22 cellular contexts compared by ENCODE assay signal in genomic region chr3:140708815-140709214, GRCh38. TPM values are rescaled to one million over a fixed set of nuclear protein-coding genes. Genes with fewer than 3 reads are reported as not detected.
"Had no signal": no experiment of that assay in that cellular context is flagged by ENCODE, and none has a peak within 500 bp of the region (broad histone marks: within the 10 kb centered on the region; RNA-seq: fewer than 3 reads in every experiment).

No MANE protein-coding gene starts in this region.

- H3K27me3 ChIP-seq: heart right ventricle, pancreas had no signal

- H3K4me3 ChIP-seq: coronary artery, heart right ventricle, pancreas had no signal

- FAIRE-seq: pancreas, small intestine had no signal

- DNase-seq: activated CD4-positive, alpha-beta memory T cell treated with anti-CD3 and anti-CD28 coated beads for 36 hours; activated CD8-positive, alpha-beta memory T cell treated with anti-CD3 and anti-CD28 coated beads, Interleukin-2, amount 10 ng/mL, durations not matched to agents 7 days and 5 days; activated naive CD4-positive, alpha-beta T cell treated with anti-CD3 and anti-CD28 coated beads, Interleukin-2, amount 10 ng/mL, durations not matched to agents 7 days and 5 days; activated T-cell treated with anti-CD3 and anti-CD28 coated beads, Interleukin-2, amount 50 U/mL, for 1 hour; caudate nucleus; foreskin melanocyte; heart right ventricle; left colon; pancreas; small intestine; stimulated activated CD4-positive, alpha-beta T cell treated with anti-CD3 and anti-CD28 coated beads, Interleukin-4, amount 100 ng/mL, for 4 hours; stimulated activated CD8-positive, alpha-beta memory T cell treated with anti-CD3 and anti-CD28 coated beads, Interleukin-4, amount 100 ng/mL, for 48 hours; stimulated activated naive CD8-positive, alpha-beta T cell treated with anti-CD3 and anti-CD28 coated beads, Interleukin-15, Interleukin-2, amounts not matched to agents 100 U/mL and 50 U/mL, for 24 hours; T-helper 17 cell; WERI-Rb-1 had no signal

- H3K36me3 ChIP-seq: heart right ventricle, pancreas, WERI-Rb-1 had no signal

- H3K27ac ChIP-seq: heart right ventricle, pancreas, WERI-Rb-1 had no signal

- H3K9me3 ChIP-seq: heart right ventricle, pancreas had no signal

- ATAC-seq: activated CD8-positive, alpha-beta memory T cell treated with anti-CD3 and anti-CD28 coated beads, Interleukin-2, amount 10 ng/mL, durations not matched to agents 7 days and 5 days; esophagus mucosa; left colon; stimulated activated naive CD8-positive, alpha-beta T cell treated with anti-CD3 and anti-CD28 coated beads, Interleukin-15, Interleukin-2, amounts not matched to agents 100 U/mL and 50 U/mL, for 24 hours; T-helper 17 cell had no signal

RNA-seq across cellular contexts. Expression of gene TRIM42, which starts 31.0 kb away (rescaled TPM):
- total RNA-seq: activated CD4-positive, alpha-beta memory T cell treated with anti-CD3 and anti-CD28 coated beads for 36 hours; activated CD8-positive, alpha-beta memory T cell treated with anti-CD3 and anti-CD28 coated beads, Interleukin-2, amount 10 ng/mL, durations not matched to agents 7 days and 5 days; activated T-helper 2 cell treated with anti-CD3 and anti-CD28 coated beads, Interferon-gamma antibody, Interleukin-2, Interleukin-4, amounts not matched to agents 10 μg/mL and 5 μg/mL and 100 μg/mL, durations not matched to agents 14 hours and 24 hours and 36 hours; esophagus mucosa; heart right ventricle; left colon; lung microvascular endothelial cell; neural crest cell; pancreas; T-helper 17 cell; temporal lobe; ureter had no signal
- polyA plus RNA-seq: heart right ventricle, pancreas, small intestine had no signal
